In the genomic region with DNA sequence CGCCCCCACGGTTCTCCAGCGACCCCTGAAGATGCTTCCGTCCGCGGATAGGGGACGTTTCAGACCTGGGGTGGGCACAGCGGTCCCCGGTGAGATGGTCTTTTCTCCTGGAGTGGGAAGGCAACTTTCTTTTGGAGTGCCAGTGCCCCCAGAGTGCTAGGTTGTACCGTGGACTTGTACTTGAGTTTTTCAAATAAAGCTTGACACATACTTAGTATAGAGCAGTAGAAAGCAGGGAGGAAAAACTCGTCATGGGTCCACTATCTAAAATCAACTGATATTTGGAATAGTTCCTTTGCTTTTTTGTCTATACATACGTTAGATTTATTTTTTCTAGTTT, we compare ENCODE assay signal across 8 cellular contexts. TPM values are rescaled to one million over a fixed set of nuclear protein-coding genes. Genes with fewer than 3 reads are reported as not detected.
DNase-seq lines count a peak whose midpoint lies in the region; ATAC-seq and TF ChIP-seq lines count a peak whose summit lies in the region.

No MANE protein-coding gene starts in this region.

- H3K4me1 ChIP-seq in left ventricle myocardium inferior = peaks cover 94% of the 10 kb centered on the region
- H3K4me1 ChIP-seq in smooth muscle cell (ENCODE audit: low read depth) = peaks cover 4% of the 10 kb centered on the region

- H3K27ac ChIP-seq in left ventricle myocardium inferior (replicated peaks) (peak overlapping the region; percentile 91), smooth muscle cell (ENCODE audit: low read depth) (no peak overlapping the region)

- DNase-seq in GM13977 (ENCODE audit: low spot score) (no peak), T-cell (no peak), left ventricle myocardium inferior (no peak), smooth muscle cell (lab: John Stamatoyannopoulos, UW; ENCODE audit: unreplicated experiment) (no peak), NCI-H2107 treated with DMSO at 0.1 percent for 48 hours (lab: John Stamatoyannopoulos, UW; ENCODE audit: unreplicated experiment) (no peak), iPS-NIHi7 (ENCODE audit: extremely low spot score) (no peak), SHP77 treated with DMSO at 0.1 percent for 48 hours (lab: John Stamatoyannopoulos, UW) (no peak)

- H3K4me3 Mint-ChIP-seq in T-cell = peak overlapping the region; percentile 85 to 90 (median 86)

- no peaks in the 10 kb centered on the region for H3K79me2 ChIP-seq in smooth muscle cell (ENCODE audit: low read depth)

- no peaks in the 10 kb centered on the region for H3K36me3 ChIP-seq in left ventricle myocardium inferior
- no peaks in the 10 kb centered on the region for H3K36me3 ChIP-seq in smooth muscle cell (ENCODE audit: low read depth)

- H3K4me2 ChIP-seq in smooth muscle cell = peak overlapping the region; percentile 81

- H3K9me3 Mint-ChIP-seq in T-cell = no peaks in the 10 kb centered on the region

- no peaks in the 10 kb centered on the region for H3K36me3 Mint-ChIP-seq in T-cell

- H3K9me3 ChIP-seq in left ventricle myocardium inferior (replicated peaks) (no peaks in the 10 kb centered on the region), smooth muscle cell (replicated peaks; ENCODE audit: low read depth) (no peaks in the 10 kb centered on the region)

- TF ChIP-seq CTCF in GM13977 (IDR thresholded peaks at IDR 0.05; ENCODE audit: extremely low read depth, insufficient read depth, missing control alignments) (peak; percentile 12), left ventricle myocardium inferior (IDR thresholded peaks at IDR 0.05; ENCODE audit: borderline replicate concordance) (no peak), smooth muscle cell (IDR thresholded peaks at IDR 0.05; ENCODE audit: borderline replicate concordance, insufficient read depth, poor library complexity, severe bottlenecking) (no peak)

- H3K27ac Mint-ChIP-seq in T-cell = peak overlapping the region; percentile 31 to 89

- no peaks in the 10 kb centered on the region for H4K20me1 ChIP-seq in smooth muscle cell (ENCODE audit: low read depth)

- no peaks in the 10 kb centered on the region for H3F3A ChIP-seq in smooth muscle cell (ENCODE audit: low read depth)

- H2AFZ ChIP-seq in smooth muscle cell (ENCODE audit: low read depth) = peak overlapping the region; percentile 86

- peaks cover 0 to 9% of the 10 kb centered on the region in 2 donors for H3K27me3 Mint-ChIP-seq in T-cell

- intact Hi-C loops in left ventricle myocardium inferior (cut with micrococcal nuclease) = no loop called here

- POLR2A ChIA-PET in T-cell (lab: Charles Lee) = no interaction called here

- H3K4me3 ChIP-seq in left ventricle myocardium inferior (peak overlapping the region; percentile 77), smooth muscle cell (peak overlapping the region; percentile 67)

- H3K9ac ChIP-seq in smooth muscle cell (ENCODE audit: low read depth) = peak overlapping the region; percentile 34

- ATAC-seq in HG02610 (IDR thresholded peaks at IDR 0.05; ENCODE audit: unreplicated experiment) (peak; percentile 32), T-cell (replicated peaks in 1 of 4) (peak; percentile 46 to 63 (median 48))

- peaks cover 2 to 9% (median 6%) of the 10 kb centered on the region in 3 donors for H3K4me1 Mint-ChIP-seq in T-cell

- in situ Hi-C loops in GM13977 (cut with MboI; ENCODE audit: low pct_unique_long_range_greater_than_20kb, low sequenced_read_pairs, unreplicated experiment) = no loop called here

- H3K27me3 ChIP-seq in left ventricle myocardium inferior (ENCODE audit: low read depth) (no peaks in the 10 kb centered on the region), smooth muscle cell (ENCODE audit: low read depth) (no peaks in the 10 kb centered on the region)

- WGBS in smooth muscle cell (ENCODE audit: low lambda C conversion rate) = 14% methylated on average over 12 of the region's 12 CpGs

- CTCF ChIA-PET in T-cell (lab: Charles Lee) = interaction anchor here (0.6 to 1.6 kb wide), 12 partner anchors 9 to 368 kb away, joined by 3 to 8 read pairs (median 3); a partner anchor contains a TSS

RNA-seq across cellular contexts. Expression of a gene that starts 28.4 kb away (rescaled TPM):
- 1 to 10 TPM in 2 of 5 donors, under 1 TPM in 3; 0.09 to 3.0 (median 0.33) TPM for total RNA-seq in T-cell
- 101 TPM for total RNA-seq in left ventricle myocardium inferior
- under 0.01 and 0.09 TPM in 2 replicates for total RNA-seq in smooth muscle cell
- 0.09 and 0.27 TPM in 2 replicates for polyA plus RNA-seq in smooth muscle cell

Comparison
In these comparisons a context has a peak if more than half of its experiments do, and no peak if none do; other contexts are left out.
1. RNA of a gene that starts 28.4 kb away (total RNA-seq): 101 TPM in left ventricle myocardium inferior (single experiment); 0.09 to 3.0 TPM in T-cell and under 0.01 to 0.09 TPM in smooth muscle cell; every median in the first group is over 10 times any median in the second.